Comparison of ENCODE assay signal across 7 cellular contexts in the genomic region with DNA sequence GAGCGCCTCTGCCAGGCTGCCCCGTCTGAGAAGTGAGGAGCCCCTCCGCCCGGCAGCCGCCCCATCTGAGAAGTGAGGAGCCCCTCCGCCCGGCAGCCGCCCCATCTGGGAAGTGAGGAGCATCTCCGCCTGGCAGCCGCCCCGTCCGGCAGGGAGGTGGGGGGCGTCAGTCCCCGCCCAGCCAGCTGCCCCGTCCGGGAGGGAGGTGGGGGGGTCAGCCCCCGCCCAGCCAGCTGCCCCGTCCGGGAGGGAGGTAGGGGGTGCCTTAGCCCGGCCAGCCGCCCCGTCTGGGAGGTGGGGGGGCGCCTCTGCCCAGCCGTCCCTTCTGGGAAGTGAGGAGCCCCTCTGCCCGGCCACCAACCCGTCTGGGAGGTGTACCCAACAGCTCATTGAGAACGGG.
DNase-seq lines count a peak whose midpoint lies in the region; ATAC-seq, FAIRE-seq and TF ChIP-seq lines count a peak whose summit lies in the region.
"Not testable (repeated sequence)": the region's sequence is repeated elsewhere in the genome, so short reads cannot be mapped to it uniquely, and the experiment has no call there.

No MANE protein-coding gene starts in this region.

- H3K27ac ChIP-seq in right cardiac atrium (ENCODE audit: low read length); kidney (ENCODE audit: low read depth in 2 of 2, low read length in 2 of 2); spleen: not testable (repeated sequence)

- peak; percentile 6 for DNase-seq in BE2C
- DNase-seq in activated CD4-positive, alpha-beta T cell treated with anti-CD3 and anti-CD28 coated beads, Interleukin-2, amount 10 ng/mL, durations not matched to agents 24 days and 14 days: peak; percentile 8
- peak; percentile 61 for DNase-seq in chondrocyte (ENCODE audit: low spot score)
- DNase-seq in glutamatergic neuron: peak; percentile 17
- DNase-seq in right cardiac atrium: peak in 2 of 3 donors; percentile 18 to 69
- peak; percentile 51 for DNase-seq in kidney
- peak; percentile 51 for DNase-seq in spleen

- not testable (repeated sequence) for H3K4me3 ChIP-seq in BE2C (ENCODE audit: low read depth, low read length); right cardiac atrium (ENCODE audit: low read length); kidney (ENCODE audit: low read length in 2 of 2); spleen

- not testable (repeated sequence) for H3K9ac ChIP-seq in kidney (ENCODE audit: low read length in 2 of 2)

- not testable (repeated sequence) for ATAC-seq in right cardiac atrium

- TF ChIP-seq CTCF in BE2C (IDR thresholded peaks at IDR 0.05; ENCODE audit: low read depth, low read length); chondrocyte (IDR thresholded peaks at IDR 0.05); glutamatergic neuron (IDR thresholded peaks at IDR 0.05; ENCODE audit: partially characterized antibody, unreplicated experiment); kidney (IDR thresholded peaks at IDR 0.05; ENCODE audit: borderline replicate concordance, extremely low read depth, insufficient read depth); spleen (IDR thresholded peaks at IDR 0.05 in 8 of 11, conservative IDR thresholded peaks at IDR 0.05 in 3 of 11): not testable (repeated sequence)

- not testable (repeated sequence) for H3K27me3 ChIP-seq in BE2C; right cardiac atrium (ENCODE audit: control insufficient read depth, insufficient read depth); spleen (replicated peaks in 1 of 7)

- TF ChIP-seq POLR2A in spleen (IDR thresholded peaks at IDR 0.05): not testable (repeated sequence)

- intact Hi-C loops in activated CD4-positive, alpha-beta T cell treated with anti-CD3 and anti-CD28 coated beads, Interleukin-2, amount 10 ng/mL, durations not matched to agents 24 days and 14 days (cut with micrococcal nuclease); right cardiac atrium (cut with DNase I); kidney (cut with DNase I); spleen (cut with DNase I; ENCODE audit: low total_unique reads): not testable (repeated sequence)

- H3K4me1 ChIP-seq in BE2C; right cardiac atrium (ENCODE audit: control insufficient read depth, insufficient read depth, low read length); kidney (ENCODE audit: control insufficient read depth in 1 of 2, insufficient read depth in 1 of 2, low read depth in 1 of 2, low read length in 2 of 2); spleen: not testable (repeated sequence)

- H3K27ac Mint-ChIP-seq in activated CD4-positive, alpha-beta T cell treated with anti-CD3 and anti-CD28 coated beads, Interleukin-2, amount 10 ng/mL, durations not matched to agents 24 days and 14 days; chondrocyte (ENCODE audit: unreplicated experiment); glutamatergic neuron (ENCODE audit: unreplicated experiment): not testable (repeated sequence)

- H3K9me3 ChIP-seq in BE2C; right cardiac atrium (ENCODE audit: control insufficient read depth, low read length); kidney (ENCODE audit: control insufficient read depth in 1 of 2, low read length in 2 of 2): not testable (repeated sequence)
- peaks cover 0 to 18% (median 11%) of the 10 kb centered on the region in 8 donors for H3K9me3 ChIP-seq in spleen

- not testable (repeated sequence) for FAIRE-seq in kidney (lab: Jason Lieb, UNC)

- not testable (repeated sequence) for H3K27me3 Mint-ChIP-seq in activated CD4-positive, alpha-beta T cell treated with anti-CD3 and anti-CD28 coated beads, Interleukin-2, amount 10 ng/mL, durations not matched to agents 24 days and 14 days; chondrocyte (ENCODE audit: low read depth); glutamatergic neuron (ENCODE audit: unreplicated experiment)

- WGBS in right cardiac atrium: 97% methylated on average over 27 of the region's 27 CpGs
- 86 to 97% (median 95%) methylated on average over 14 to 27 of the region's 27 CpGs for WGBS in spleen, 5 donors

- not testable (repeated sequence) for H3K4me3 Mint-ChIP-seq in activated CD4-positive, alpha-beta T cell treated with anti-CD3 and anti-CD28 coated beads, Interleukin-2, amount 10 ng/mL, durations not matched to agents 24 days and 14 days; chondrocyte (ENCODE audit: unreplicated experiment); glutamatergic neuron (ENCODE audit: unreplicated experiment)

- H3K36me3 ChIP-seq in BE2C; kidney (ENCODE audit: control insufficient read depth in 1 of 2, insufficient read depth in 2 of 2, low read length in 2 of 2); spleen: not testable (repeated sequence)

- not testable (repeated sequence) for H3K4me1 Mint-ChIP-seq in activated CD4-positive, alpha-beta T cell treated with anti-CD3 and anti-CD28 coated beads, Interleukin-2, amount 10 ng/mL, durations not matched to agents 24 days and 14 days; chondrocyte (ENCODE audit: low read depth); glutamatergic neuron (ENCODE audit: low read depth, unreplicated experiment)

- H3K9me3 Mint-ChIP-seq in activated CD4-positive, alpha-beta T cell treated with anti-CD3 and anti-CD28 coated beads, Interleukin-2, amount 10 ng/mL, durations not matched to agents 24 days and 14 days; glutamatergic neuron (ENCODE audit: unreplicated experiment): not testable (repeated sequence)
- H3K9me3 Mint-ChIP-seq in chondrocyte (ENCODE audit: low read depth): peaks cover 17% of the 10 kb centered on the region

- H3K36me3 Mint-ChIP-seq in activated CD4-positive, alpha-beta T cell treated with anti-CD3 and anti-CD28 coated beads, Interleukin-2, amount 10 ng/mL, durations not matched to agents 24 days and 14 days (ENCODE audit: low read depth); chondrocyte (ENCODE audit: low read depth); glutamatergic neuron (ENCODE audit: unreplicated experiment): not testable (repeated sequence)

Comparison
In these comparisons a context has a peak if more than half of its experiments do, and no peak if none do; other contexts are left out.
1. DNase-seq: peak in every context shown above with its lines; median percentile 61 in chondrocyte; 51 in kidney; 51 in spleen; 44 in right cardiac atrium; 17 in glutamatergic neuron; 8 in activated CD4-positive, alpha-beta T cell treated with anti-CD3 and anti-CD28 coated beads, Interleukin-2, amount 10 ng/mL, durations not matched to agents 24 days and 14 days; 6 in BE2C.